ENCODE assay signal across 8 cellular contexts in the genomic region with DNA sequence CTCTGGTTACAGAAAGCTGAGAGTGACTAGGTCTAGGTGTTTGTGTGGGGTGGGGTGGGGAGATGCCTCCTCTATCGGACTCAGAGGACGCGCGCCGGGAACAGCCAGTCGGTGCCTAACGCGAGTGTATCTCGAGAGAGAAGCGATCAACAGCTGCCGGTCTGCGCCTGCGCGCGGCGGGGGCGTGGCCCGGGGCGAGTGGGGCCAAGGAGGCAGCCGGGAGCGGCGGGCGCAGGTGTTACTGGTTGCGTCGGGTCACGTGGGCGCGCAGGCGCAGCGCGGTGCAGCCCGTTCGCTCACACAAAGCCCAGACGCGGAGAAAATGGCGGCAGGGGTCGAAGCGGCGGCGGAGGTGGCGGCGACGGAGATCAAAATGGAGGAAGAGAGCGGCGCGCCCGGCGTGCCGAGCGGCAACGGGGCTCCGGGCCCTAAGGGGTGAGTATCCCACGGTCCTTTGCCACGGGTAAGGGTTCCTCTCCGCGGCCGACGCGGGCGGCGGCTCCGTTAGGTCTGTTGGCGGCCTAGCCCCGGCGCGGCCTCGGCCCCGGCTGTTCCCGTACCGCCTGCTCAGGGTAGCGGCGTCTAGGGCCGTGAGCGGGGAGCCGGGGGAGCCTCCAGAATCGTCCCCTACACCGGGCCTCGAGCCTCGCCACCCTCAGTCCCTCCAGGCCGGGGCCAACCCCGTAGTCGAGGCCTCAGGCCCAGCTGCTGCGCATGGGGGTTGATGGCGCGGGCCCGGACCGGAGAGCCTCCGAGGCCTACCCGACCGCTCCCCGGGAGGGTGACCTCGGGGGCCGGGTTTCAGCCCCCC. TPM values are rescaled to one million over a fixed set of nuclear protein-coding genes. Genes with fewer than 3 reads are reported as not detected.
DNase-seq lines count a peak whose midpoint lies in the region; ATAC-seq and TF ChIP-seq lines count a peak whose summit lies in the region.

A gene with protein sequence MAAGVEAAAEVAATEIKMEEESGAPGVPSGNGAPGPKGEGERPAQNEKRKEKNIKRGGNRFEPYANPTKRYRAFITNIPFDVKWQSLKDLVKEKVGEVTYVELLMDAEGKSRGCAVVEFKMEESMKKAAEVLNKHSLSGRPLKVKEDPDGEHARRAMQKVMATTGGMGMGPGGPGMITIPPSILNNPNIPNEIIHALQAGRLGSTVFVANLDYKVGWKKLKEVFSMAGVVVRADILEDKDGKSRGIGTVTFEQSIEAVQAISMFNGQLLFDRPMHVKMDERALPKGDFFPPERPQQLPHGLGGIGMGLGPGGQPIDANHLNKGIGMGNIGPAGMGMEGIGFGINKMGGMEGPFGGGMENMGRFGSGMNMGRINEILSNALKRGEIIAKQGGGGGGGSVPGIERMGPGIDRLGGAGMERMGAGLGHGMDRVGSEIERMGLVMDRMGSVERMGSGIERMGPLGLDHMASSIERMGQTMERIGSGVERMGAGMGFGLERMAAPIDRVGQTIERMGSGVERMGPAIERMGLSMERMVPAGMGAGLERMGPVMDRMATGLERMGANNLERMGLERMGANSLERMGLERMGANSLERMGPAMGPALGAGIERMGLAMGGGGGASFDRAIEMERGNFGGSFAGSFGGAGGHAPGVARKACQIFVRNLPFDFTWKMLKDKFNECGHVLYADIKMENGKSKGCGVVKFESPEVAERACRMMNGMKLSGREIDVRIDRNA (plus strand): TSS at position 299 of the 811 bp plus-strand sequence. CDS start 24 bp downstream, at position 323.

- H3K36me3 ChIP-seq in HUES64 (ENCODE audit: insufficient read depth, low read length) (peaks cover 22% of the 10 kb centered on the region), OCI-LY1 (ENCODE audit: insufficient read depth, low read length) (peaks cover 28% of the 10 kb centered on the region; the same call in 1 of the 2 replicates)

- H3K4me1 ChIP-seq in HUES64 (ENCODE audit: insufficient read depth, low read length), result peaks cover 40% of the 10 kb centered on the region
- H3K4me1 ChIP-seq in OCI-LY1 (ENCODE audit: insufficient read depth, low read length, severe bottlenecking), result peaks cover 43% of the 10 kb centered on the region

- peak within 1 kb of the TSS; percentile 87; the same call in 1 of the 2 replicates for H2AFZ ChIP-seq in OCI-LY1 (ENCODE audit: low read length)

- H3K9ac ChIP-seq in HUES64 (ENCODE audit: low read depth, low read length), result peak within 1 kb of the TSS; percentile 99
- H3K9ac ChIP-seq in OCI-LY1 (ENCODE audit: low read length), result peak within 1 kb of the TSS; percentile 94

- H3K4me3 Mint-ChIP-seq in Calu3 (ENCODE audit: low read depth, unreplicated experiment) (peak within 1 kb of the TSS; percentile 95), endothelial cell (ENCODE audit: unreplicated experiment) (peak within 1 kb of the TSS; percentile 97), mesothelial cell of epicardium (peak within 1 kb of the TSS; percentile 94)

- H3K27ac Mint-ChIP-seq in Calu3 (ENCODE audit: unreplicated experiment) (peak within 1 kb of the TSS; percentile 99), endothelial cell (ENCODE audit: unreplicated experiment) (peak within 1 kb of the TSS; percentile 86), mesothelial cell of epicardium (peak within 1 kb of the TSS; percentile 96)

- H3K36me3 Mint-ChIP-seq in Calu3 (ENCODE audit: insufficient read depth, unreplicated experiment), result peaks cover 41% of the 10 kb centered on the region
- H3K36me3 Mint-ChIP-seq in endothelial cell (ENCODE audit: low read depth, unreplicated experiment), result peaks cover 19% of the 10 kb centered on the region
- H3K36me3 Mint-ChIP-seq in mesothelial cell of epicardium, result peaks cover 7% of the 10 kb centered on the region

- H3K27ac ChIP-seq in HUES64 (ENCODE audit: low read depth, low read length) (peak within 1 kb of the TSS; percentile 95), OCI-LY1 (ENCODE audit: low read depth, low read length, poor library complexity, severe bottlenecking) (peak within 1 kb of the TSS; percentile 26)

- CTCF ChIA-PET in Calu3 (lab: Charles Lee), result interaction anchor here (1.2 to 1.5 kb wide), 2 partner anchors 21 to 32 kb away, joined by 4 to 7 read pairs; partner anchors contain the start of gene MARCHF2

- under 1% methylated on average over 93 of the region's 93 CpGs for WGBS in HUES64

- H3K27me3 Mint-ChIP-seq in Calu3 (ENCODE audit: unreplicated experiment) (no peaks in the 10 kb centered on the region), endothelial cell (ENCODE audit: unreplicated experiment) (peaks cover 14% of the 10 kb centered on the region), mesothelial cell of epicardium (ENCODE audit: low read depth) (no peaks in the 10 kb centered on the region)

- intact Hi-C loops in Calu3 (cut with micrococcal nuclease; ENCODE audit: unreplicated experiment), result no loop called here

- BruUV-seq in Calu3 (replicated peaks; lab: Mats Ljungman, UMichigan), result no TSS peak

- no peaks in the 10 kb centered on the region for H3K9me3 ChIP-seq in HUES64 (ENCODE audit: insufficient read depth, low read depth, low read length)
- H3K9me3 ChIP-seq in OCI-LY1 (ENCODE audit: low read length), result no peaks in the 10 kb centered on the region

- H3K27me3 ChIP-seq in HUES64 (ENCODE audit: insufficient read depth, low read length) (no peaks in the 10 kb centered on the region), OCI-LY1 (ENCODE audit: insufficient read depth, low read length) (no peaks in the 10 kb centered on the region)

- TF ChIP-seq CTCF in Calu3 (IDR thresholded peaks at IDR 0.05; ENCODE audit: unreplicated experiment) (no peak), OCI-LY1 (IDR thresholded peaks at IDR 0.05; ENCODE audit: low read length) (no peak), endothelial cell (IDR thresholded peaks at IDR 0.05; ENCODE audit: unreplicated experiment) (no peak), mesothelial cell of epicardium (IDR thresholded peaks at IDR 0.05; ENCODE audit: unreplicated experiment) (no peak)

- peak within 1 kb of the TSS; percentile 98 for H3K4me2 ChIP-seq in OCI-LY1 (ENCODE audit: low read length)

- H3K4me3 ChIP-seq in HUES64 (ENCODE audit: low read length) (peak within 1 kb of the TSS; percentile 89), OCI-LY1 (ENCODE audit: low read depth, low read length, poor library complexity, severe bottlenecking) (peak within 1 kb of the TSS; percentile 91)

- H3K9me3 Mint-ChIP-seq in Calu3 (ENCODE audit: low read depth, unreplicated experiment), result no peaks in the 10 kb centered on the region
- H3K9me3 Mint-ChIP-seq in endothelial cell (ENCODE audit: unreplicated experiment), result no peaks in the 10 kb centered on the region
- H3K9me3 Mint-ChIP-seq in mesothelial cell of epicardium, result no peaks in the 10 kb centered on the region

- peaks cover 9% of the 10 kb centered on the region for H3K4me1 Mint-ChIP-seq in Calu3 (ENCODE audit: low read depth, unreplicated experiment)
- H3K4me1 Mint-ChIP-seq in endothelial cell (ENCODE audit: unreplicated experiment), result peaks cover 30% of the 10 kb centered on the region
- peaks cover 39% of the 10 kb centered on the region for H3K4me1 Mint-ChIP-seq in mesothelial cell of epicardium

- ATAC-seq in GM21447 (IDR thresholded peaks at IDR 0.05; ENCODE audit: unreplicated experiment), result peak; percentile 82

- H3F3A ChIP-seq in OCI-LY1 (ENCODE audit: insufficient read depth, low read length), result no peaks in the 10 kb centered on the region

- peaks cover 49% of the 10 kb centered on the region for H3K79me2 ChIP-seq in OCI-LY1 (ENCODE audit: insufficient read depth, low read length)

- H4K20me1 ChIP-seq in OCI-LY1 (ENCODE audit: insufficient read depth, low read length), result peaks cover 3% of the 10 kb centered on the region; the same call in 1 of the 2 replicates

- DNase-seq in Calu3 (peak; percentile 99), endothelial cell (ENCODE audit: low spot score) (peak; percentile 100), mesothelial cell of epicardium (ENCODE audit: low spot score in 2 of 2, unreplicated experiment in 2 of 2) (peak; percentile 100)
- peak; percentile 100 for DNase-seq in activated CD8-positive, alpha-beta memory T cell treated with anti-CD3 and anti-CD28 coated beads, Interleukin-2, amount 50 U/mL, for 48 hours
- DNase-seq in stimulated activated CD8-positive, alpha-beta memory T cell treated with anti-CD3 and anti-CD28 coated beads, Interleukin-15, amount 100 ng/mL, for 48 hours (ENCODE audit: low read depth in 2 of 2), result peak; percentile 100

- H3K9me2 ChIP-seq in OCI-LY1 (ENCODE audit: low read depth, low read length), result no peaks in the 10 kb centered on the region

RNA-seq across cellular contexts. Expression of the gene that starts here (rescaled TPM):
- total RNA-seq in Calu3 (2022), result 186 and 204 TPM in 2 replicates
- 364 TPM for polyA plus RNA-seq in HUES64 (2013, experiment 1 of 2)
- polyA plus RNA-seq in HUES64 (2013, experiment 2 of 2), result 312 TPM
- 223 TPM for total RNA-seq in endothelial cell (ENCODE audit: unreplicated experiment)
- total RNA-seq in mesothelial cell of epicardium, result 249 to 259 TPM (median 252 TPM) in 3 replicates

Comparison
In these comparisons a context has a peak if more than half of its experiments do, and no peak if none do; other contexts are left out.
1. Peak in every context shown above with its lines: DNase-seq, ATAC-seq, H3K4me3 ChIP-seq and H3K27ac ChIP-seq.